ENCODE assay signal across 2 cellular contexts in genomic region chr19:5229778-5230165, GRCh38.
TF ChIP-seq lines count a peak whose summit lies in the region.

No MANE protein-coding gene starts in this region.

TF ChIP-seq in HEK293, 187 proteins besides CTCF, POLR2A, EP300 and RAD21 (continues in another document):
- TF ChIP-seq ZXDB (tag by site-specific recombination; IDR thresholded peaks at IDR 0.05) (no peak), ZNF140 (tag by site-specific recombination; IDR thresholded peaks at IDR 0.05) (no peak), ZBTB10 (tag by site-specific recombination; IDR thresholded peaks at IDR 0.05) (no peak), ZNF530 (tag by site-specific recombination; IDR thresholded peaks at IDR 0.05; ENCODE audit: low read depth) (no peak), ZNF473 (tag by site-specific recombination; IDR thresholded peaks at IDR 0.05) (no peak), ZNF544 (tag by site-specific recombination; IDR thresholded peaks at IDR 0.05) (no peak), GLIS1 (tag by site-specific recombination; IDR thresholded peaks at IDR 0.05) (peak; percentile 53), ZIC2 (tag by site-specific recombination; IDR thresholded peaks at IDR 0.05) (0 out of 2 replicates have a peak, but pooled peaks have one; percentile 10), ZNF214 (tag by site-specific recombination; IDR thresholded peaks at IDR 0.05; ENCODE audit: borderline replicate concordance) (no peak)
- TF ChIP-seq, protein P1, sequence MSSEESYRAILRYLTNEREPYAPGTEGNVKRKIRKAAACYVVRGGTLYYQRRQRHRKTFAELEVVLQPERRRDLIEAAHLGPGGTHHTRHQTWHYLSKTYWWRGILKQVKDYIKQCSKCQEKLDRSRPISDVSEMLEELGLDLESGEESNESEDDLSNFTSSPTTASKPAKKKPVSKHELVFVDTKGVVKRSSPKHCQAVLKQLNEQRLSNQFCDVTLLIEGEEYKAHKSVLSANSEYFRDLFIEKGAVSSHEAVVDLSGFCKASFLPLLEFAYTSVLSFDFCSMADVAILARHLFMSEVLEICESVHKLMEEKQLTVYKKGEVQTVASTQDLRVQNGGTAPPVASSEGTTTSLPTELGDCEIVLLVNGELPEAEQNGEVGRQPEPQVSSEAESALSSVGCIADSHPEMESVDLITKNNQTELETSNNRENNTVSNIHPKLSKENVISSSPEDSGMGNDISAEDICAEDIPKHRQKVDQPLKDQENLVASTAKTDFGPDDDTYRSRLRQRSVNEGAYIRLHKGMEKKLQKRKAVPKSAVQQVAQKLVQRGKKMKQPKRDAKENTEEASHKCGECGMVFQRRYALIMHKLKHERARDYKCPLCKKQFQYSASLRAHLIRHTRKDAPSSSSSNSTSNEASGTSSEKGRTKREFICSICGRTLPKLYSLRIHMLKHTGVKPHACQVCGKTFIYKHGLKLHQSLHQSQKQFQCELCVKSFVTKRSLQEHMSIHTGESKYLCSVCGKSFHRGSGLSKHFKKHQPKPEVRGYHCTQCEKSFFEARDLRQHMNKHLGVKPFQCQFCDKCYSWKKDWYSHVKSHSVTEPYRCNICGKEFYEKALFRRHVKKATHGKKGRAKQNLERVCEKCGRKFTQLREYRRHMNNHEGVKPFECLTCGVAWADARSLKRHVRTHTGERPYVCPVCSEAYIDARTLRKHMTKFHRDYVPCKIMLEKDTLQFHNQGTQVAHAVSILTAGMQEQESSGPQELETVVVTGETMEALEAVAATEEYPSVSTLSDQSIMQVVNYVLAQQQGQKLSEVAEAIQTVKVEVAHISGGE (tag by site-specific recombination; conservative IDR thresholded peaks at IDR 0.05; ENCODE audit: low read depth) = no peak
- TF ChIP-seq, protein P2, sequence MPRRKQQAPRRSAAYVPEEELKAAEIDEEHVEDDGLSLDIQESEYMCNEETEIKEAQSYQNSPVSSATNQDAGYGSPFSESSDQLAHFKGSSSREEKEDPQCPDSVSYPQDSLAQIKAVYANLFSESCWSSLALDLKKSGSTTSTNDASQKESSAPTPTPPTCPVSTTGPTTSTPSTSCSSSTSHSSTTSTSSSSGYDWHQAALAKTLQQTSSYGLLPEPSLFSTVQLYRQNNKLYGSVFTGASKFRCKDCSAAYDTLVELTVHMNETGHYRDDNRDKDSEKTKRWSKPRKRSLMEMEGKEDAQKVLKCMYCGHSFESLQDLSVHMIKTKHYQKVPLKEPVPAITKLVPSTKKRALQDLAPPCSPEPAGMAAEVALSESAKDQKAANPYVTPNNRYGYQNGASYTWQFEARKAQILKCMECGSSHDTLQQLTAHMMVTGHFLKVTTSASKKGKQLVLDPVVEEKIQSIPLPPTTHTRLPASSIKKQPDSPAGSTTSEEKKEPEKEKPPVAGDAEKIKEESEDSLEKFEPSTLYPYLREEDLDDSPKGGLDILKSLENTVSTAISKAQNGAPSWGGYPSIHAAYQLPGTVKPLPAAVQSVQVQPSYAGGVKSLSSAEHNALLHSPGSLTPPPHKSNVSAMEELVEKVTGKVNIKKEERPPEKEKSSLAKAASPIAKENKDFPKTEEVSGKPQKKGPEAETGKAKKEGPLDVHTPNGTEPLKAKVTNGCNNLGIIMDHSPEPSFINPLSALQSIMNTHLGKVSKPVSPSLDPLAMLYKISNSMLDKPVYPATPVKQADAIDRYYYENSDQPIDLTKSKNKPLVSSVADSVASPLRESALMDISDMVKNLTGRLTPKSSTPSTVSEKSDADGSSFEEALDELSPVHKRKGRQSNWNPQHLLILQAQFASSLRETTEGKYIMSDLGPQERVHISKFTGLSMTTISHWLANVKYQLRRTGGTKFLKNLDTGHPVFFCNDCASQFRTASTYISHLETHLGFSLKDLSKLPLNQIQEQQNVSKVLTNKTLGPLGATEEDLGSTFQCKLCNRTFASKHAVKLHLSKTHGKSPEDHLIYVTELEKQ (tag by site-specific recombination; IDR thresholded peaks at IDR 0.05; ENCODE audit: borderline replicate concordance) = no peak

TF ChIP-seq in HepG2, 621 proteins besides CTCF, POLR2A, EP300 and RAD21:
- TF ChIP-seq GABPA (IDR thresholded peaks at IDR 0.05; ENCODE audit: low read depth, low read length) (no peak), GABPA (CRISPR knock-in tag; IDR thresholded peaks at IDR 0.05; ENCODE audit: low read depth) (no peak), POLR2G (IDR thresholded peaks at IDR 0.05; ENCODE audit: low read depth, low read length) (no peak), ZIK1 (CRISPR knock-in tag; IDR thresholded peaks at IDR 0.05; ENCODE audit: borderline replicate concordance, low read depth) (no peak), FOXP1 (IDR thresholded peaks at IDR 0.05) (no peak), FOXP1 (CRISPR knock-in tag; IDR thresholded peaks at IDR 0.05) (no peak), WIZ (CRISPR knock-in tag; IDR thresholded peaks at IDR 0.05) (no peak), HNRNPLL (IDR thresholded peaks at IDR 0.05; ENCODE audit: low read depth, low read length, poor library complexity, severe bottlenecking) (no peak), ZNF136 (CRISPR knock-in tag; IDR thresholded peaks at IDR 0.05; ENCODE audit: low read depth) (no peak), ZNF737 (CRISPR knock-in tag; IDR thresholded peaks at IDR 0.05; ENCODE audit: borderline replicate concordance) (no peak), NCOA2 (CRISPR knock-in tag; IDR thresholded peaks at IDR 0.05) (no peak), ZNF430 (CRISPR knock-in tag; IDR thresholded peaks at IDR 0.05) (no peak), AGO1 (IDR thresholded peaks at IDR 0.05; ENCODE audit: low read depth, low read length, poor library complexity, severe bottlenecking) (no peak), ZNF580 (CRISPR knock-in tag; IDR thresholded peaks at IDR 0.05; ENCODE audit: borderline replicate concordance, low read depth) (no peak), IRX3 (CRISPR knock-in tag; IDR thresholded peaks at IDR 0.05; ENCODE audit: borderline replicate concordance, low read depth) (no peak), XRCC5 (optimal IDR thresholded peaks at IDR 0.05; ENCODE audit: low read length) (no peak)
- TF ChIP-seq, protein P3, sequence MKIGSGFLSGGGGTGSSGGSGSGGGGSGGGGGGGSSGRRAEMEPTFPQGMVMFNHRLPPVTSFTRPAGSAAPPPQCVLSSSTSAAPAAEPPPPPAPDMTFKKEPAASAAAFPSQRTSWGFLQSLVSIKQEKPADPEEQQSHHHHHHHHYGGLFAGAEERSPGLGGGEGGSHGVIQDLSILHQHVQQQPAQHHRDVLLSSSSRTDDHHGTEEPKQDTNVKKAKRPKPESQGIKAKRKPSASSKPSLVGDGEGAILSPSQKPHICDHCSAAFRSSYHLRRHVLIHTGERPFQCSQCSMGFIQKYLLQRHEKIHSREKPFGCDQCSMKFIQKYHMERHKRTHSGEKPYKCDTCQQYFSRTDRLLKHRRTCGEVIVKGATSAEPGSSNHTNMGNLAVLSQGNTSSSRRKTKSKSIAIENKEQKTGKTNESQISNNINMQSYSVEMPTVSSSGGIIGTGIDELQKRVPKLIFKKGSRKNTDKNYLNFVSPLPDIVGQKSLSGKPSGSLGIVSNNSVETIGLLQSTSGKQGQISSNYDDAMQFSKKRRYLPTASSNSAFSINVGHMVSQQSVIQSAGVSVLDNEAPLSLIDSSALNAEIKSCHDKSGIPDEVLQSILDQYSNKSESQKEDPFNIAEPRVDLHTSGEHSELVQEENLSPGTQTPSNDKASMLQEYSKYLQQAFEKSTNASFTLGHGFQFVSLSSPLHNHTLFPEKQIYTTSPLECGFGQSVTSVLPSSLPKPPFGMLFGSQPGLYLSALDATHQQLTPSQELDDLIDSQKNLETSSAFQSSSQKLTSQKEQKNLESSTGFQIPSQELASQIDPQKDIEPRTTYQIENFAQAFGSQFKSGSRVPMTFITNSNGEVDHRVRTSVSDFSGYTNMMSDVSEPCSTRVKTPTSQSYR (CRISPR knock-in tag; IDR thresholded peaks at IDR 0.05; ENCODE audit: borderline replicate concordance) = no peak
- TF ChIP-seq, protein P4, sequence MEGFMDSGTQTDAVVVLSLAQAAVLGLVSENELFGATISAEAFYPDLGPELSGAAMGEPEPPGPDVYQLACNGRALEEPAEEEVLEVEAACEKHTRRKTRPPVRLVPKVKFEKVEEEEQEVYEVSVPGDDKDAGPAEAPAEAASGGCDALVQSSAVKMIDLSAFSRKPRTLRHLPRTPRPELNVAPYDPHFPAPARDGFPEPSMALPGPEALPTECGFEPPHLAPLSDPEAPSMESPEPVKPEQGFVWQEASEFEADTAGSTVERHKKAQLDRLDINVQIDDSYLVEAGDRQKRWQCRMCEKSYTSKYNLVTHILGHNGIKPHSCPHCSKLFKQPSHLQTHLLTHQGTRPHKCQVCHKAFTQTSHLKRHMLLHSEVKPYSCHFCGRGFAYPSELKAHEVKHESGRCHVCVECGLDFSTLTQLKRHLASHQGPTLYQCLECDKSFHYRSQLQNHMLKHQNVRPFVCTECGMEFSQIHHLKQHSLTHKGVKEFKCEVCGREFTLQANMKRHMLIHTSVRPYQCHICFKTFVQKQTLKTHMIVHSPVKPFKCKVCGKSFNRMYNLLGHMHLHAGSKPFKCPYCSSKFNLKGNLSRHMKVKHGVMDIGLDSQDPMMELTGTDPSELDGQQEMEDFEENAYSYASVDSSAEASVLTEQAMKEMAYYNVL (CRISPR knock-in tag; IDR thresholded peaks at IDR 0.05; ENCODE audit: borderline replicate concordance) = no peak
- TF ChIP-seq, protein P5, sequence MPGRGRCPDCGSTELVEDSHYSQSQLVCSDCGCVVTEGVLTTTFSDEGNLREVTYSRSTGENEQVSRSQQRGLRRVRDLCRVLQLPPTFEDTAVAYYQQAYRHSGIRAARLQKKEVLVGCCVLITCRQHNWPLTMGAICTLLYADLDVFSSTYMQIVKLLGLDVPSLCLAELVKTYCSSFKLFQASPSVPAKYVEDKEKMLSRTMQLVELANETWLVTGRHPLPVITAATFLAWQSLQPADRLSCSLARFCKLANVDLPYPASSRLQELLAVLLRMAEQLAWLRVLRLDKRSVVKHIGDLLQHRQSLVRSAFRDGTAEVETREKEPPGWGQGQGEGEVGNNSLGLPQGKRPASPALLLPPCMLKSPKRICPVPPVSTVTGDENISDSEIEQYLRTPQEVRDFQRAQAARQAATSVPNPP (CRISPR knock-in tag; IDR thresholded peaks at IDR 0.05) = no peak
- TF ChIP-seq, protein P6, sequence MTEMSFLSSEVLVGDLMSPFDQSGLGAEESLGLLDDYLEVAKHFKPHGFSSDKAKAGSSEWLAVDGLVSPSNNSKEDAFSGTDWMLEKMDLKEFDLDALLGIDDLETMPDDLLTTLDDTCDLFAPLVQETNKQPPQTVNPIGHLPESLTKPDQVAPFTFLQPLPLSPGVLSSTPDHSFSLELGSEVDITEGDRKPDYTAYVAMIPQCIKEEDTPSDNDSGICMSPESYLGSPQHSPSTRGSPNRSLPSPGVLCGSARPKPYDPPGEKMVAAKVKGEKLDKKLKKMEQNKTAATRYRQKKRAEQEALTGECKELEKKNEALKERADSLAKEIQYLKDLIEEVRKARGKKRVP (CRISPR knock-in tag; IDR thresholded peaks at IDR 0.05) = no peak
